In genomic region chr15:59169337-59169736, GRCh38 we compare ENCODE assay signal across 10 cellular contexts. TPM values are rescaled to one million over a fixed set of nuclear protein-coding genes. Genes with fewer than 3 reads are reported as not detected.
A peak's percentile ranks its signal among the peaks of the same experiment; 100 is the strongest.
DNase-seq lines count a peak whose midpoint lies in the region; ATAC-seq and TF ChIP-seq lines count a peak whose summit lies in the region.
"Had no signal": no experiment of that assay in that cellular context is flagged by ENCODE, and none has a peak within 500 bp of the region (broad histone marks: within the 10 kb centered on the region; RNA-seq: fewer than 3 reads in every experiment).

No MANE protein-coding gene starts in this region.

- no peak for DNase-seq in activated naive CD4-positive, alpha-beta T cell treated with anti-CD3 and anti-CD28 coated beads, Interleukin-2, amount 10 ng/mL, durations not matched to agents 7 days and 5 days
- no peak for DNase-seq in activated naive CD4-positive, alpha-beta T cell treated with anti-CD3 and anti-CD28 coated beads, Interleukin-2, amount 50 U/mL, for 16 hours
- peak; percentile 68 for DNase-seq in astrocyte of the cerebellum (ENCODE audit: low read depth)
- peak; percentile 80 for DNase-seq in kidney tubule cell (ENCODE audit: low spot score)
- no peak for DNase-seq in tibial nerve (ENCODE audit: low spot score in 2 of 2)
- no peak for DNase-seq in NCI-H1436 treated with DMSO at 0.1 percent for 48 hours (lab: John Stamatoyannopoulos, UW)
- DNase-seq: CD8-positive, alpha-beta T cell; posterior cingulate gyrus had no signal

- H3K27ac Mint-ChIP-seq in activated naive CD4-positive, alpha-beta T cell treated with anti-CD3 and anti-CD28 coated beads, Interleukin-2, amount 10 ng/mL, durations not matched to agents 7 days and 5 days: peak overlapping the region; percentile 51
- H3K27ac Mint-ChIP-seq: CD8-positive, alpha-beta T cell had no signal

- H3K36me3 ChIP-seq in tibial nerve: peaks cover 0 to 64% (median 0%) of the 10 kb centered on the region in 3 donors

- ATAC-seq in GM21786 (IDR thresholded peaks at IDR 0.05; ENCODE audit: unreplicated experiment) (no peak), GM18909 (IDR thresholded peaks at IDR 0.05; ENCODE audit: poor library complexity, unreplicated experiment) (no peak)
- ATAC-seq: CD8-positive, alpha-beta T cell had no signal

- H3K27ac ChIP-seq in tibial nerve: peak overlapping the region; percentile 44 to 88 (median 64)

- peaks cover 34% of the 10 kb centered on the region for H3K4me1 Mint-ChIP-seq in activated naive CD4-positive, alpha-beta T cell treated with anti-CD3 and anti-CD28 coated beads, Interleukin-2, amount 10 ng/mL, durations not matched to agents 7 days and 5 days

- H3K4me1 ChIP-seq in tibial nerve: peaks cover 0 to 26% (median 6%) of the 10 kb centered on the region in 4 donors

- CTCF ChIA-PET in activated naive CD4-positive, alpha-beta T cell treated with anti-CD3 and anti-CD28 coated beads, Interleukin-2, amount 10 ng/mL, durations not matched to agents 7 days and 5 days (lab: Charles Lee): interaction anchor here (0.9 kb wide), 1 partner anchor 363 kb away, joined by 3 read pairs; no protein-coding TSS in a partner anchor

- H3K4me3 Mint-ChIP-seq in activated naive CD4-positive, alpha-beta T cell treated with anti-CD3 and anti-CD28 coated beads, Interleukin-2, amount 10 ng/mL, durations not matched to agents 7 days and 5 days: no peak overlapping the region
- H3K4me3 Mint-ChIP-seq: CD8-positive, alpha-beta T cell had no signal

- WGBS in tibial nerve, 2 donors: 71 to 82% methylated on average over 3 of the region's 3 CpGs

- no peak for TF ChIP-seq POLR2A in tibial nerve (IDR thresholded peaks at IDR 0.05)

- TF ChIP-seq EP300 in tibial nerve (IDR thresholded peaks at IDR 0.05): peak in 1 of 2 donors; percentile 47

- no peaks in the 10 kb centered on the region for H3K27me3 Mint-ChIP-seq in activated naive CD4-positive, alpha-beta T cell treated with anti-CD3 and anti-CD28 coated beads, Interleukin-2, amount 10 ng/mL, durations not matched to agents 7 days and 5 days

- H3K4me3 ChIP-seq in astrocyte of the cerebellum (ENCODE audit: low read depth, low read length): no peak overlapping the region
- H3K4me3 ChIP-seq in tibial nerve: no peak overlapping the region

- H3K9me3 Mint-ChIP-seq in activated naive CD4-positive, alpha-beta T cell treated with anti-CD3 and anti-CD28 coated beads, Interleukin-2, amount 10 ng/mL, durations not matched to agents 7 days and 5 days: no peaks in the 10 kb centered on the region
- H3K9me3 Mint-ChIP-seq: CD8-positive, alpha-beta T cell had no signal

- H3K36me3 Mint-ChIP-seq in activated naive CD4-positive, alpha-beta T cell treated with anti-CD3 and anti-CD28 coated beads, Interleukin-2, amount 10 ng/mL, durations not matched to agents 7 days and 5 days: peaks cover 15% of the 10 kb centered on the region
- H3K36me3 Mint-ChIP-seq: CD8-positive, alpha-beta T cell had no signal

- TF ChIP-seq CTCF in astrocyte of the cerebellum (IDR thresholded peaks at IDR 0.05; ENCODE audit: low read depth, low read length, missing control alignments): no peak
- TF ChIP-seq CTCF in tibial nerve (IDR thresholded peaks at IDR 0.05): no peak

- H3K9me3 ChIP-seq in tibial nerve: no peaks in the 10 kb centered on the region

- in situ Hi-C loops in astrocyte of the cerebellum (cut with HindIII; ENCODE audit: low sequenced_read_pairs): no loop called here

- H3K27me3 ChIP-seq in tibial nerve: no peaks in the 10 kb centered on the region

RNA-seq across cellular contexts. Expression of gene LDHAL6B, which starts 37.3 kb away (rescaled TPM):
- not detected for total RNA-seq in tibial nerve
- total RNA-seq: CD8-positive, alpha-beta T cell had no signal

Comparison
In these comparisons a context has a peak if more than half of its experiments do, and no peak if none do; other contexts are left out.
1. DNase-seq: peak in astrocyte of the cerebellum (single experiment) and kidney tubule cell (single experiment); none in activated naive CD4-positive, alpha-beta T cell treated with anti-CD3 and anti-CD28 coated beads, Interleukin-2, amount 10 ng/mL, durations not matched to agents 7 days and 5 days (single experiment), activated naive CD4-positive, alpha-beta T cell treated with anti-CD3 and anti-CD28 coated beads, Interleukin-2, amount 50 U/mL, for 16 hours (single experiment), tibial nerve (0 of 2) and NCI-H1436 treated with DMSO at 0.1 percent for 48 hours (single experiment).